Comparison of ENCODE assay signal across 8 cellular contexts in the genomic region with DNA sequence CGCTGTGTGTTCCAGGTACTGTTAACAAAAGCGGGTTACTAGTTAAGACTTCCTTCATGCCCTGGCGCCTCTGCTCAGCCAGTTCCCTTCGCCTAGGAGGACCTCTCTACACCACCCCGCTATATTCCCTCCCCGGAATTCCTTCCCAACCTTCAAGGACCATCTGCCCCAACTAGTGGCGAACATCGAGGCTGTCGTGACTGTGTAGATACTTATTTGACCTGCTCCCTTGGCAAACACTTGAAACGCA. TPM values are rescaled to one million over a fixed set of nuclear protein-coding genes. Genes with fewer than 3 reads are reported as not detected.
DNase-seq lines count a peak whose midpoint lies in the region; ATAC-seq and TF ChIP-seq lines count a peak whose summit lies in the region.

No MANE protein-coding gene starts in this region.

- no peaks in the 10 kb centered on the region for H4K20me1 ChIP-seq in osteoblast (ENCODE audit: insufficient read depth, low read length)

- peak overlapping the region; percentile 96 for H2AFZ ChIP-seq in osteoblast (ENCODE audit: low read length)

- peaks cover 42% of the 10 kb centered on the region for H3K79me2 ChIP-seq in osteoblast (ENCODE audit: insufficient read depth, low read length)

- peak overlapping the region; percentile 93 for H3K4me2 ChIP-seq in osteoblast (ENCODE audit: insufficient read depth, low read length)

- peaks cover 12% of the 10 kb centered on the region for H3K4me1 ChIP-seq in osteoblast (ENCODE audit: insufficient read depth, low read length)

- H3K9ac ChIP-seq in SK-N-MC (ENCODE audit: insufficient read length), result peak overlapping the region; percentile 92

- peak overlapping the region; percentile 93 for H3K4me3 ChIP-seq in AG10803 (ENCODE audit: low read length)
- peak overlapping the region; percentile 91 for H3K4me3 ChIP-seq in SK-N-MC
- peak overlapping the region; percentile 96 for H3K4me3 ChIP-seq in fibroblast of pulmonary artery (replicated peaks; ENCODE audit: low read depth, low read length)
- H3K4me3 ChIP-seq in osteoblast (ENCODE audit: insufficient read depth, low read length), result peak overlapping the region; percentile 95

- H3K9me3 ChIP-seq in SK-N-MC (ENCODE audit: low read depth, low read length) (no peaks in the 10 kb centered on the region), osteoblast (ENCODE audit: low read depth, low read length) (no peaks in the 10 kb centered on the region)

- peak; percentile 39 for TF ChIP-seq CTCF in AG10803 (conservative IDR thresholded peaks at IDR 0.05; ENCODE audit: low read length)
- peak; percentile 17 for TF ChIP-seq CTCF in fibroblast of pulmonary artery (IDR thresholded peaks at IDR 0.05; ENCODE audit: low read length, missing control alignments)
- TF ChIP-seq CTCF in osteoblast (IDR thresholded peaks at IDR 0.05; ENCODE audit: extremely low read depth, low read depth, low read length), result peak; percentile 24

- peaks cover 5% of the 10 kb centered on the region; the same call in 1 of the 2 replicates for H3K36me3 ChIP-seq in SK-N-MC (ENCODE audit: insufficient read depth, low read length)
- no peaks in the 10 kb centered on the region for H3K36me3 ChIP-seq in osteoblast (ENCODE audit: insufficient read depth, low read length)

- peak; percentile 25 for ATAC-seq in GM18499 (IDR thresholded peaks at IDR 0.05; ENCODE audit: insufficient read depth, unreplicated experiment)
- ATAC-seq in HG03039 (IDR thresholded peaks at IDR 0.05; ENCODE audit: unreplicated experiment), result peak; percentile 7

- H3K27ac ChIP-seq in SK-N-MC (peak overlapping the region; percentile 90), osteoblast (ENCODE audit: low read depth, low read length) (peak overlapping the region; percentile 95)

- DNase-seq in AG10803 (ENCODE audit: low read depth) (peak; percentile 72), SK-N-MC (ENCODE audit: low read depth, low spot score) (no peak), fibroblast of pulmonary artery (ENCODE audit: low read depth) (no peak), osteoblast (ENCODE audit: insufficient read length, low spot score, missing footprints) (peak; percentile 88), SKM-1 (lab: John Stamatoyannopoulos, UW; ENCODE audit: unreplicated experiment) (no peak), dermis blood vessel endothelial cell (no peak)

- H3K27me3 ChIP-seq in osteoblast (ENCODE audit: insufficient read depth, low read length), result no peaks in the 10 kb centered on the region

RNA-seq across cellular contexts. Expression of gene BCL2L13, which starts 0.5 kb away (rescaled TPM):
- total RNA-seq in osteoblast (82.2 and 86.5 TPM in 2 replicates), dermis blood vessel endothelial cell (42.0 and 55.6 TPM in 2 replicates)

RNA-seq across cellular contexts. Expression of gene ATP6V1E1, which starts 9.6 kb away (rescaled TPM):
- total RNA-seq in osteoblast, result 120 and 147 TPM in 2 replicates
- total RNA-seq in dermis blood vessel endothelial cell, result 139 and 140 TPM in 2 replicates

Comparison
In these comparisons a context has a peak if more than half of its experiments do, and no peak if none do; other contexts are left out.
1. DNase-seq: peak in AG10803 (single experiment) and osteoblast (single experiment); none in SK-N-MC (single experiment), fibroblast of pulmonary artery (single experiment), SKM-1 (single experiment) and dermis blood vessel endothelial cell (single experiment).
2. Peak in every context shown above with its lines, with median percentiles within 50 percentile points of each other: H3K4me3 ChIP-seq and CTCF ChIP-seq.